In genomic region chr19:40464059-40465024, GRCh38 we compare ENCODE assay signal across 8 cellular contexts. TPM values are rescaled to one million over a fixed set of nuclear protein-coding genes. Genes with fewer than 3 reads are reported as not detected.
DNase-seq lines count a peak whose midpoint lies in the region; ATAC-seq and TF ChIP-seq lines count a peak whose summit lies in the region.

No MANE protein-coding gene starts in this region.

- TF ChIP-seq CTCF in adrenal gland (IDR thresholded peaks at IDR 0.05) (peak; percentile 84 to 95 (median 90)), heart left ventricle (IDR thresholded peaks at IDR 0.05) (peak; percentile 70 to 89 (median 84)), upper lobe of right lung (IDR thresholded peaks at IDR 0.05) (peak; percentile 91)

- H3K27me3 ChIP-seq in adrenal gland = no peaks in the 10 kb centered on the region
- H3K27me3 ChIP-seq in heart left ventricle = peaks cover 0 to 12% (median 0%) of the 10 kb centered on the region in 9 donors
- peaks cover 5% of the 10 kb centered on the region for H3K27me3 ChIP-seq in upper lobe of right lung

- H3K4me1 ChIP-seq in adrenal gland (replicated peaks in 1 of 2) (peaks cover 25 to 29% of the 10 kb centered on the region in 2 donors), heart left ventricle (peaks cover 0 to 58% (median 19%) of the 10 kb centered on the region in 12 donors), upper lobe of right lung (peaks cover 42% of the 10 kb centered on the region)

- intact Hi-C loops in adrenal gland (cut with DNase I) (loop anchor here in 1 of 2 donors (10.0 kb wide), 1 partner anchor 130 kb away; no protein-coding TSS in a partner anchor), heart left ventricle (cut with DNase I) (loop anchor here in 6 of 10 donors (1.0 to 10.0 kb wide), 7 partner anchors 20 to 140 kb away; partner anchors contain the start of genes LTBP4 (in 3 of the 6), SERTAD1 (in 2 of the 6) and SERTAD3 (in 2 of the 6)), posterior vena cava (cut with DNase I) (no loop called here), upper lobe of right lung (cut with DNase I) (no loop called here)

- H3K9me3 ChIP-seq in adrenal gland (replicated peaks in 1 of 3) = no peaks in the 10 kb centered on the region
- H3K9me3 ChIP-seq in heart left ventricle = no peaks in the 10 kb centered on the region
- H3K9me3 ChIP-seq in upper lobe of right lung = no peaks in the 10 kb centered on the region

- peak overlapping the region; percentile 86 to 97 (median 92) for H3K27ac ChIP-seq in adrenal gland
- H3K27ac ChIP-seq in heart left ventricle = peak overlapping the region; percentile 28 to 96 (median 86)
- peak overlapping the region; percentile 97 for H3K27ac ChIP-seq in upper lobe of right lung

- H3K4me3 ChIP-seq in adrenal gland (peak overlapping the region in 2 of 4 donors; percentile 63 to 78), heart left ventricle (peak overlapping the region in 11 of 12 donors; percentile 50 to 85 (median 79)), upper lobe of right lung (peak overlapping the region; percentile 87)

- H3K36me3 ChIP-seq in adrenal gland (replicated peaks in 1 of 2) (no peaks in the 10 kb centered on the region), heart left ventricle (peaks cover 0 to 6% (median 0%) of the 10 kb centered on the region in 9 donors), upper lobe of right lung (no peaks in the 10 kb centered on the region)

- peak in 1 of 2 donors; percentile 23 for TF ChIP-seq POLR2A in adrenal gland (IDR thresholded peaks at IDR 0.05)
- TF ChIP-seq POLR2A in heart left ventricle (IDR thresholded peaks at IDR 0.05) = no peak

- peak; percentile 62 for DNase-seq in GDM1 (lab: John Stamatoyannopoulos, UW)
- DNase-seq in NCI-H1092 treated with DMSO at 0.1 percent for 48 hours (lab: John Stamatoyannopoulos, UW) = peak; percentile 29
- DNase-seq in SW 1271 (lab: John Stamatoyannopoulos, UW) = peak; percentile 39 to 83
- DNase-seq in adrenal gland = peak; percentile 90 to 97 (median 92)
- DNase-seq in heart left ventricle = peak; percentile 77 to 85 (median 82)
- DNase-seq in posterior vena cava (ENCODE audit: low spot score) = peak; percentile 95
- peak; percentile 92 for DNase-seq in upper lobe of right lung

- WGBS in adrenal gland, 4 donors = 18 to 23% (median 20%) methylated on average over 9 to 11 of the region's 11 CpGs
- WGBS in heart left ventricle, 4 donors = 28 to 33% (median 31%) methylated on average over 11 of the region's 11 CpGs

- ATAC-seq in heart left ventricle = peak in 2 of 4 donors; percentile 8 to 21
- ATAC-seq in upper lobe of right lung = peak; percentile 55
- ATAC-seq in GM18873 (IDR thresholded peaks at IDR 0.05; ENCODE audit: low FRiP score, unreplicated experiment) = no peak

RNA-seq across cellular contexts. Expression of gene BLVRB, which starts 1.2 kb away (rescaled TPM):
- total RNA-seq in adrenal gland = 100 to 1,000 TPM in 5 of 8 donors, 10 to 100 TPM in 3; 85.8 to 303 (median 143) TPM
- 100 to 1,000 TPM in 2 of 3 donors, 10 to 100 TPM in 1; 53.8 to 189 (median 124) TPM for polyA plus RNA-seq in adrenal gland
- total RNA-seq in heart left ventricle = 100 to 1,000 TPM in 5 of 9 donors, 10 to 100 TPM in 4; 76.3 to 330 (median 100) TPM
- polyA plus RNA-seq in heart left ventricle = 100 to 1,000 TPM; 115 to 164 TPM
- 10 to 100 TPM; 77.4 to 88.1 TPM for total RNA-seq in posterior vena cava
- total RNA-seq in upper lobe of right lung = 132 TPM

RNA-seq across cellular contexts. Expression of gene SPTBN4, which starts 2.5 kb away (rescaled TPM):
- total RNA-seq in adrenal gland = 1 to 10 TPM in 7 of 8 donors, under 1 TPM in 1; 0.91 to 5.4 (median 3.3) TPM
- polyA plus RNA-seq in adrenal gland = 10 to 100 TPM in 1 of 3 donors, 1 to 10 TPM in 2; 2.2 to 46.7 (median 9.9) TPM
- 1 to 10 TPM; 1.9 to 8.7 (median 4.2) TPM for total RNA-seq in heart left ventricle
- polyA plus RNA-seq in heart left ventricle = 1 to 10 TPM; 2.3 to 5.4 TPM
- total RNA-seq in posterior vena cava = 1 to 10 TPM; 1.7 to 2.7 TPM
- 1.5 TPM for total RNA-seq in upper lobe of right lung

RNA-seq across cellular contexts. Expression of gene SERTAD3, which starts 20.2 kb away (rescaled TPM):
- total RNA-seq in adrenal gland (10 to 100 TPM; 15.2 to 34.9 (median 29.5) TPM), heart left ventricle (10 to 100 TPM; 17.6 to 38.7 (median 26.0) TPM), posterior vena cava (10 to 100 TPM; 33.8 to 48.6 TPM), upper lobe of right lung (32.6 TPM)
- polyA plus RNA-seq in adrenal gland (10 to 100 TPM; 12.1 to 60.2 (median 32.4) TPM), heart left ventricle (10 to 100 TPM; 23.2 to 36.9 TPM)

RNA-seq across cellular contexts. Expression of gene SERTAD1, which starts 38.5 kb away (rescaled TPM):
- total RNA-seq in adrenal gland (10 to 100 TPM; 10.2 to 20.8 (median 13.9) TPM), heart left ventricle (10 to 100 TPM in 6 of 9 donors, 1 to 10 TPM in 3; 7.6 to 28.0 (median 11.5) TPM), posterior vena cava (10 to 100 TPM; 12.2 to 16.2 TPM), upper lobe of right lung (22.1 TPM)
- polyA plus RNA-seq in adrenal gland (10 to 100 TPM in 2 of 3 donors, 1 to 10 TPM in 1; 1.7 to 20.6 (median 11.1) TPM), heart left ventricle (10 to 100 TPM; 10.2 to 40.2 TPM)

RNA-seq across cellular contexts. Expression of gene PRX, which starts 51.2 kb away (rescaled TPM):
- 10 to 100 TPM in 5 of 8 donors, 1 to 10 TPM in 3; 5.4 to 12.8 (median 10.4) TPM for total RNA-seq in adrenal gland
- 1 to 10 TPM; 3.2 to 6.6 (median 3.9) TPM for polyA plus RNA-seq in adrenal gland
- total RNA-seq in heart left ventricle = 1 to 10 TPM; 2.5 to 4.6 (median 3.1) TPM
- polyA plus RNA-seq in heart left ventricle = 1 to 10 TPM; 2.9 to 4.3 TPM
- total RNA-seq in posterior vena cava = 1 to 10 TPM; 3.4 to 3.5 TPM
- total RNA-seq in upper lobe of right lung = 36.2 TPM

Comparison
In these comparisons a context has a peak if more than half of its experiments do, and no peak if none do; other contexts are left out.
1. DNase-seq: peak in every context shown above with its lines; median percentile 95 in posterior vena cava; 92 in adrenal gland; 92 in upper lobe of right lung; 82 in heart left ventricle; 62 in GDM1; 61 in SW 1271; 29 in NCI-H1092 treated with DMSO at 0.1 percent for 48 hours.
2. intact Hi-C loops: an anchor here in heart left ventricle (1.0 to 10.0 kb wide); none called in posterior vena cava and upper lobe of right lung.